Comparison of ENCODE assay signal across 1 cellular context in genomic region chr4:24262084-24262483, GRCh38.
TF ChIP-seq lines count a peak whose summit lies in the region.

No MANE protein-coding gene starts in this region.

TF ChIP-seq in GM23338, 12 proteins besides CTCF, POLR2A, EP300 and RAD21 (continued from another document):
- TF ChIP-seq ZNF462 (CRISPR knock-in tag; IDR thresholded peaks at IDR 0.05) (no peak), EZH2phosphoT487 (IDR thresholded peaks at IDR 0.05; ENCODE audit: unreplicated experiment) (no peak), EZH2 (IDR thresholded peaks at IDR 0.05; ENCODE audit: low read depth, unreplicated experiment) (no peak), ZNF331 (CRISPR knock-in tag; IDR thresholded peaks at IDR 0.05; ENCODE audit: low read depth) (no peak), CREB1 (CRISPR knock-in tag; IDR thresholded peaks at IDR 0.05; ENCODE audit: low read depth) (no peak), ZNF114 (CRISPR knock-in tag; IDR thresholded peaks at IDR 0.05) (no peak), JUNB (IDR thresholded peaks at IDR 0.05; ENCODE audit: unreplicated experiment) (no peak)
